In genomic region chr19:1673645-1674292, GRCh38 we compare ENCODE assay signal across 23 cellular contexts. TPM values are rescaled to one million over a fixed set of nuclear protein-coding genes. Genes with fewer than 3 reads are reported as not detected.
DNase-seq lines count a peak whose midpoint lies in the region; TF ChIP-seq lines count a peak whose summit lies in the region.
"Had no signal": no experiment of that assay in that cellular context is flagged by ENCODE, and none has a peak within 500 bp of the region (broad histone marks: within the 10 kb centered on the region; RNA-seq: fewer than 3 reads in every experiment).

No MANE protein-coding gene starts in this region.

- H3K9me3 ChIP-seq in A673 (ENCODE audit: low read depth, low read length, poor library complexity, severe bottlenecking) = no peaks in the 10 kb centered on the region
- H3K9me3 ChIP-seq: sigmoid colon, suprapubic skin, uterus had no signal

- intact Hi-C loops in A673 (cut with micrococcal nuclease; ENCODE audit: unreplicated experiment) = loop anchor here (2.0 to 5.0 kb wide), 3 partner anchors 93 to 174 kb away; partner anchors contain the start of gene REXO1
- intact Hi-C loops in posterior vena cava (cut with DNase I) = loop anchor here in 1 of 2 donors (5.0 kb wide), 1 partner anchor 126 kb away; no protein-coding TSS in a partner anchor

- no TSS peak for BruUV-seq in A673 (replicated peaks; lab: Mats Ljungman, UMichigan)

- POLR2A ChIA-PET in A673 (lab: Charles Lee; ENCODE audit: low non-redundant PET) = no interaction called here

- TF ChIP-seq CTCF in A673 (conservative IDR thresholded peaks at IDR 0.05; ENCODE audit: low read depth, low read length) = no peak

- H3K36me3 ChIP-seq in H7 (replicated peaks; ENCODE audit: control insufficient read depth, insufficient read depth, low read length) (no peaks in the 10 kb centered on the region), A673 (ENCODE audit: insufficient read depth, low read length, poor library complexity, severe bottlenecking) (no peaks in the 10 kb centered on the region)
- H3K36me3 ChIP-seq: brain microvascular endothelial cell, sigmoid colon, suprapubic skin, uterus had no signal

- H3K4me3 ChIP-seq in H7 (ENCODE audit: insufficient read depth, low read depth, low read length) (no peak overlapping the region), A673 (ENCODE audit: low read depth, low read length, poor library complexity, severe bottlenecking) (no peak overlapping the region)
- H3K4me3 ChIP-seq: sigmoid colon, suprapubic skin, uterus had no signal

- CTCF ChIA-PET in A673 (lab: Charles Lee) = interaction anchor here (1.2 kb wide), 1 partner anchor 152 kb away, joined by 8 read pairs; no protein-coding TSS in a partner anchor

- DNase-seq in NCI-H1694 treated with DMSO at 0.1 percent for 48 hours (lab: John Stamatoyannopoulos, UW) (peak; percentile 4), NCI-H1694 (lab: John Stamatoyannopoulos, UW) (no peak), H7 (peak; percentile 52), SHP77 (lab: John Stamatoyannopoulos, UW) (peak; percentile 67 to 73), islet precursor cell (peak; percentile 55), A673 (ENCODE audit: low spot score) (no peak), dedifferentiated amniotic fluid mesenchymal stem cell (ENCODE audit: extremely low spot score) (no peak), posterior vena cava (ENCODE audit: low spot score) (no peak)
- DNase-seq: brain microvascular endothelial cell; endodermal cell; Kasumi-1; mesenchymal stem cell; naive thymus-derived CD8-positive, alpha-beta T cell; NCI-H1105; NCI-H2171; NCI-H526 treated with DMSO at 0.1 percent for 48 hours; PC-3; sigmoid colon; T-helper 9 cell; uterus had no signal

- no peak overlapping the region for H3K27ac ChIP-seq in A673 (ENCODE audit: low read depth, low read length, poor library complexity, severe bottlenecking)
- H3K27ac ChIP-seq: brain microvascular endothelial cell, C4-2B, parathyroid adenoma, sigmoid colon, suprapubic skin, uterus had no signal

- H3K27me3 ChIP-seq in H7 (ENCODE audit: control insufficient read depth, insufficient read depth, low read length) = peaks cover 75% of the 10 kb centered on the region
- no peaks in the 10 kb centered on the region for H3K27me3 ChIP-seq in A673 (replicated peaks; ENCODE audit: insufficient read depth, low read depth, low read length, poor library complexity)

- H3K4me1 ChIP-seq in A673 (ENCODE audit: insufficient read depth, low read length, poor library complexity, severe bottlenecking) = peaks cover 14% of the 10 kb centered on the region
- H3K4me1 ChIP-seq: parathyroid adenoma had no signal

RNA-seq across cellular contexts. Expression of gene TCF3, which starts 21.4 kb away (rescaled TPM):
- total RNA-seq in H7 (2014; rRNA removed; shearing (Covaris generic)) = 277 and 293 TPM in 2 replicates
- 333 and 361 TPM in 2 replicates for total RNA-seq in A673 (2021)
- total RNA-seq in posterior vena cava = 10 to 100 TPM; 26.2 to 36.4 TPM

Comparison
In these comparisons a context has a peak if more than half of its experiments do, and no peak if none do; other contexts are left out.
1. DNase-seq: peak in NCI-H1694 treated with DMSO at 0.1 percent for 48 hours (single experiment), H7 (single experiment), SHP77 (2 of 2) and islet precursor cell (single experiment); none in NCI-H1694 (single experiment), A673 (single experiment), dedifferentiated amniotic fluid mesenchymal stem cell (single experiment) and posterior vena cava (single experiment).